ENCODE assay signal across 22 cellular contexts in genomic region chr14:105851716-105852377, GRCh38.
DNase-seq lines count a peak whose midpoint lies in the region; ATAC-seq, FAIRE-seq and TF ChIP-seq lines count a peak whose summit lies in the region.
"Had no signal": no experiment of that assay in that cellular context is flagged by ENCODE, and none has a peak within 500 bp of the region (broad histone marks: within the 10 kb centered on the region; RNA-seq: fewer than 3 reads in every experiment).

No MANE protein-coding gene starts in this region.

- H3K27ac ChIP-seq in GM12878 (ENCODE audit: control insufficient read depth, insufficient read depth) (no peak overlapping the region), spleen (peak overlapping the region in 2 of 8 donors; percentile 49 to 93)
- H3K27ac ChIP-seq: adrenal gland, breast epithelium had no signal

- no peak overlapping the region for H3K9ac ChIP-seq in GM12878 (ENCODE audit: control insufficient read depth, insufficient read depth, low read length)

- in situ Hi-C loops in GM12878 (cut with MboI) (loop anchor here (25.0 kb wide), 1 partner anchor 685 kb away; no protein-coding TSS in a partner anchor), KBM-7 (cut with MboI; ENCODE audit: low pct_unique_long_range_greater_than_20kb, low sequenced_read_pairs) (no loop called here)

- intact Hi-C loops in activated CD8-positive, alpha-beta T cell treated with anti-CD3 and anti-CD28 coated beads for 36 hours (cut with micrococcal nuclease): no loop called here
- intact Hi-C loops in GM12878 (cut with micrococcal nuclease; ENCODE audit: unreplicated experiment) (no loop called here), spleen (cut with DNase I; ENCODE audit: low total_unique reads) (no loop called here)

- H3K4me3 Mint-ChIP-seq in activated CD8-positive, alpha-beta T cell treated with anti-CD3 and anti-CD28 coated beads, Interleukin-2, amount 10 ng/mL, durations not matched to agents 7 days and 5 days: no peak overlapping the region
- no peak overlapping the region for H3K4me3 Mint-ChIP-seq in activated CD8-positive, alpha-beta T cell treated with anti-CD3 and anti-CD28 coated beads for 36 hours
- H3K4me3 Mint-ChIP-seq: activated CD4-positive, alpha-beta T cell treated with anti-CD3 and anti-CD28 coated beads for 36 hours; naive thymus-derived CD4-positive, alpha-beta T cell had no signal

- H3K36me3 ChIP-seq in GM12878 (ENCODE audit: control insufficient read depth in 2 of 2, insufficient read depth in 2 of 2, low read length in 1 of 2): peaks cover 3 to 52% of the 10 kb centered on the region in 2 experiments; a peak in 3 of 4 replicates
- peaks cover 0 to 60% (median 9%) of the 10 kb centered on the region in 6 donors for H3K36me3 ChIP-seq in spleen
- H3K36me3 ChIP-seq: adrenal gland, breast epithelium had no signal

- H3K27me3 Mint-ChIP-seq in activated CD8-positive, alpha-beta T cell treated with anti-CD3 and anti-CD28 coated beads, Interleukin-2, amount 10 ng/mL, durations not matched to agents 7 days and 5 days (ENCODE audit: low read depth): no peaks in the 10 kb centered on the region
- H3K27me3 Mint-ChIP-seq in activated CD8-positive, alpha-beta T cell treated with anti-CD3 and anti-CD28 coated beads for 36 hours: no peaks in the 10 kb centered on the region
- H3K27me3 Mint-ChIP-seq: activated CD4-positive, alpha-beta T cell treated with anti-CD3 and anti-CD28 coated beads for 36 hours had no signal

- CTCF ChIA-PET in activated CD8-positive, alpha-beta T cell treated with anti-CD3 and anti-CD28 coated beads, Interleukin-2, amount 10 ng/mL, durations not matched to agents 7 days and 5 days (lab: Charles Lee): no interaction called here
- CTCF ChIA-PET in activated CD8-positive, alpha-beta T cell treated with anti-CD3 and anti-CD28 coated beads for 36 hours (lab: Charles Lee): no interaction called here
- CTCF ChIA-PET in GM12878 (lab: Yijun Ruan, JAX): interaction anchor here (1.0 kb wide), 2 partner anchors 425 to 427 kb away, joined by 3 to 6 read pairs; no protein-coding TSS in a partner anchor

- FAIRE-seq in GM12891 (lab: Jason Lieb, UNC): peak; percentile 79
- no peak for FAIRE-seq in GM12878 (lab: Jason Lieb, UNC)
- FAIRE-seq: K562 had no signal

- TF ChIP-seq CTCF in activated CD8-positive, alpha-beta T cell treated with anti-CD3 and anti-CD28 coated beads for 36 hours (IDR thresholded peaks at IDR 0.05): no peak
- no peak for TF ChIP-seq CTCF in GM12878 (IDR thresholded peaks at IDR 0.05 in 2 of 3, conservative IDR thresholded peaks at IDR 0.05 in 1 of 3; ENCODE audit: control insufficient read depth in 2 of 3, extremely low read depth in 1 of 3, insufficient read depth in 1 of 3, low read depth in 3 of 3, low read length in 3 of 3)
- TF ChIP-seq CTCF in spleen (IDR thresholded peaks at IDR 0.05 in 8 of 11, conservative IDR thresholded peaks at IDR 0.05 in 3 of 11): no peak

- ATAC-seq in activated CD8-positive, alpha-beta T cell treated with anti-CD3 and anti-CD28 coated beads, Interleukin-2, amount 10 ng/mL, durations not matched to agents 7 days and 5 days: no peak
- no peak for ATAC-seq in activated CD8-positive, alpha-beta T cell treated with anti-CD3 and anti-CD28 coated beads for 36 hours
- ATAC-seq in GM12878 (peak; percentile 1), GM18505 (IDR thresholded peaks at IDR 0.05; ENCODE audit: unreplicated experiment) (no peak)
- ATAC-seq: activated CD4-positive, alpha-beta T cell treated with anti-CD3 and anti-CD28 coated beads for 36 hours; HCT116; K562; naive thymus-derived CD4-positive, alpha-beta T cell had no signal

- no peaks in the 10 kb centered on the region for H3K9me3 ChIP-seq in GM12878 (replicated peaks; ENCODE audit: control insufficient read depth, insufficient read depth, low read length)
- H3K9me3 ChIP-seq in spleen: no peaks in the 10 kb centered on the region
- H3K9me3 ChIP-seq: adrenal gland had no signal

- H3K36me3 Mint-ChIP-seq in activated CD8-positive, alpha-beta T cell treated with anti-CD3 and anti-CD28 coated beads, Interleukin-2, amount 10 ng/mL, durations not matched to agents 7 days and 5 days (ENCODE audit: low read depth): peaks cover 10% of the 10 kb centered on the region
- H3K36me3 Mint-ChIP-seq in activated CD8-positive, alpha-beta T cell treated with anti-CD3 and anti-CD28 coated beads for 36 hours (ENCODE audit: low read depth): peaks cover 7% of the 10 kb centered on the region

- H3K27me3 ChIP-seq in GM12878 (replicated peaks in 1 of 2; ENCODE audit: control insufficient read depth in 2 of 2, insufficient read depth in 2 of 2, low read length in 1 of 2): no peaks in the 10 kb centered on the region
- no peaks in the 10 kb centered on the region for H3K27me3 ChIP-seq in spleen (replicated peaks in 1 of 7)
- H3K27me3 ChIP-seq: adrenal gland, breast epithelium had no signal

- WGBS in GM12878 (ENCODE audit: insufficient coverage, insufficient replicate concordance, low lambda C conversion rate, missing lambda C conversion rate): no CpG with 5 or more reads among the region's 26 CpGs
- WGBS in spleen, 5 donors: 85 to 87% (median 86%) methylated on average over 17 to 26 of the region's 26 CpGs

- no peaks in the 10 kb centered on the region for H4K20me1 ChIP-seq in GM12878 (ENCODE audit: control insufficient read depth, insufficient read depth)

- no peak overlapping the region for H2AFZ ChIP-seq in GM12878 (ENCODE audit: control insufficient read depth, low read depth, low read length)

- TF ChIP-seq POLR2A in GM12891 (IDR thresholded peaks at IDR 0.05; ENCODE audit: low read depth, low read length): peak; percentile 63
- TF ChIP-seq POLR2A in GM12878 (IDR thresholded peaks at IDR 0.05; ENCODE audit: low read depth, low read length): no peak
- no peak for TF ChIP-seq POLR2A in spleen (IDR thresholded peaks at IDR 0.05)
- TF ChIP-seq POLR2A in GM18505 (IDR thresholded peaks at IDR 0.05; ENCODE audit: borderline replicate concordance, extremely low read depth, insufficient read depth, insufficient read length): no peak

- H3K79me2 ChIP-seq in GM12878 (ENCODE audit: control insufficient read depth, insufficient read depth, low read length): peaks cover 22% of the 10 kb centered on the region

- BruUV-seq in GM12878 (replicated peaks; lab: Mats Ljungman, UMichigan): no TSS peak

- no peak for TF ChIP-seq EP300 in GM12878 (IDR thresholded peaks at IDR 0.05; ENCODE audit: borderline replicate concordance in 1 of 2, control insufficient read depth in 1 of 2, low read depth in 2 of 2, low read length in 2 of 2)

- no peak overlapping the region for H3K27ac Mint-ChIP-seq in activated CD8-positive, alpha-beta T cell treated with anti-CD3 and anti-CD28 coated beads, Interleukin-2, amount 10 ng/mL, durations not matched to agents 7 days and 5 days
- H3K27ac Mint-ChIP-seq in activated CD8-positive, alpha-beta T cell treated with anti-CD3 and anti-CD28 coated beads for 36 hours: no peak overlapping the region
- H3K27ac Mint-ChIP-seq: activated CD4-positive, alpha-beta T cell treated with anti-CD3 and anti-CD28 coated beads for 36 hours; naive thymus-derived CD4-positive, alpha-beta T cell had no signal

- no peak for TF ChIP-seq RAD21 in GM12878 (IDR thresholded peaks at IDR 0.05; ENCODE audit: insufficient read depth, low read depth, low read length)

- H3K4me1 ChIP-seq in GM12878 (ENCODE audit: control insufficient read depth, insufficient read depth, low read length): no peaks in the 10 kb centered on the region; the same call in 1 of the 2 replicates
- peaks cover 0 to 30% (median 14%) of the 10 kb centered on the region in 6 donors for H3K4me1 ChIP-seq in spleen
- H3K4me1 ChIP-seq: adrenal gland, breast epithelium had no signal

- H3K4me3 ChIP-seq in GM12878 (no peak overlapping the region), spleen (no peak overlapping the region)
- H3K4me3 ChIP-seq: adrenal gland, breast epithelium, K562 had no signal

- H3K4me2 ChIP-seq in GM12878 (ENCODE audit: control insufficient read depth, insufficient read depth): no peak overlapping the region

- DNase-seq in activated CD8-positive, alpha-beta T cell treated with anti-CD3 and anti-CD28 coated beads, Interleukin-2, amount 10 ng/mL, durations not matched to agents 7 days and 5 days: peak; percentile 9
- no peak for DNase-seq in activated CD8-positive, alpha-beta T cell treated with anti-CD3 and anti-CD28 coated beads for 36 hours
- no peak for DNase-seq in GM12891 (ENCODE audit: insufficient read length, low spot score)
- DNase-seq in GM12878 (ENCODE audit: low read depth, low spot score): no peak
- peak; percentile 75 for DNase-seq in spleen
- DNase-seq in NCI-H187 (lab: John Stamatoyannopoulos, UW): no peak
- no peak for DNase-seq in KBM-7
- DNase-seq: activated CD4-positive, alpha-beta T cell treated with anti-CD3 and anti-CD28 coated beads for 36 hours; C1 segment of cervical spinal cord; Calu3; cortex of kidney; NCI-H146; NCI-H526; occipital lobe; RPMI8226; stimulated activated CD4-positive, alpha-beta T cell treated with anti-CD3 and anti-CD28 coated beads, Interleukin-4, amount 100 ng/mL, for 1 hour had no signal

- SMC1A ChIA-PET in GM12878 (lab: Charles Lee; ENCODE audit: uncharacterized antibody, unreplicated experiment): interaction anchor here (1.1 kb wide), 1 partner anchor 426 kb away, joined by 6 read pairs; no protein-coding TSS in a partner anchor

- H3K9me3 Mint-ChIP-seq in activated CD8-positive, alpha-beta T cell treated with anti-CD3 and anti-CD28 coated beads, Interleukin-2, amount 10 ng/mL, durations not matched to agents 7 days and 5 days (ENCODE audit: insufficient read depth): no peaks in the 10 kb centered on the region
- no peaks in the 10 kb centered on the region for H3K9me3 Mint-ChIP-seq in activated CD8-positive, alpha-beta T cell treated with anti-CD3 and anti-CD28 coated beads for 36 hours

- POLR2A ChIA-PET in activated CD8-positive, alpha-beta T cell treated with anti-CD3 and anti-CD28 coated beads, Interleukin-2, amount 10 ng/mL, durations not matched to agents 7 days and 5 days (lab: Charles Lee): no interaction called here
- POLR2A ChIA-PET in activated CD8-positive, alpha-beta T cell treated with anti-CD3 and anti-CD28 coated beads for 36 hours (lab: Charles Lee): no interaction called here
- POLR2A ChIA-PET in GM12878 (lab: Charles Lee): no interaction called here

- peaks cover 17% of the 10 kb centered on the region for H3K4me1 Mint-ChIP-seq in activated CD8-positive, alpha-beta T cell treated with anti-CD3 and anti-CD28 coated beads, Interleukin-2, amount 10 ng/mL, durations not matched to agents 7 days and 5 days (ENCODE audit: low read depth)
- H3K4me1 Mint-ChIP-seq in activated CD8-positive, alpha-beta T cell treated with anti-CD3 and anti-CD28 coated beads for 36 hours (ENCODE audit: low read depth): peaks cover 7% of the 10 kb centered on the region

- RAD21 ChIA-PET in GM12878 (lab: Charles Lee; ENCODE audit: unreplicated experiment): no interaction called here

TF ChIP-seq in GM12891, 5 proteins besides CTCF, POLR2A, EP300 and RAD21 (continues in another document):
- TF ChIP-seq POU2F2 (IDR thresholded peaks at IDR 0.05; ENCODE audit: low read depth, low read length) (peak; percentile 68), PAX5 (IDR thresholded peaks at IDR 0.05; ENCODE audit: insufficient read depth, low read length, severe bottlenecking) (no peak)

TF ChIP-seq in GM12878, 131 proteins besides CTCF, POLR2A, EP300 and RAD21 (continues in another document):
- TF ChIP-seq POLR2AphosphoS5 (IDR thresholded peaks at IDR 0.05; ENCODE audit: low read length) (peak; percentile 60), PAX5 (IDR thresholded peaks at IDR 0.05; ENCODE audit: borderline replicate concordance, low read depth, low read length) (0 out of 2 replicates have a peak, but pooled peaks have one; percentile 16)

Comparison
In these comparisons a context has a peak if more than half of its experiments do, and no peak if none do; other contexts are left out.
1. DNase-seq: peak in activated CD8-positive, alpha-beta T cell treated with anti-CD3 and anti-CD28 coated beads, Interleukin-2, amount 10 ng/mL, durations not matched to agents 7 days and 5 days (single experiment) and spleen (single experiment); none in activated CD8-positive, alpha-beta T cell treated with anti-CD3 and anti-CD28 coated beads for 36 hours (single experiment), GM12891 (single experiment), GM12878 (single experiment), NCI-H187 (0 of 2) and KBM-7 (single experiment).